10 cellular contexts compared by ENCODE assay signal in the genomic region with DNA sequence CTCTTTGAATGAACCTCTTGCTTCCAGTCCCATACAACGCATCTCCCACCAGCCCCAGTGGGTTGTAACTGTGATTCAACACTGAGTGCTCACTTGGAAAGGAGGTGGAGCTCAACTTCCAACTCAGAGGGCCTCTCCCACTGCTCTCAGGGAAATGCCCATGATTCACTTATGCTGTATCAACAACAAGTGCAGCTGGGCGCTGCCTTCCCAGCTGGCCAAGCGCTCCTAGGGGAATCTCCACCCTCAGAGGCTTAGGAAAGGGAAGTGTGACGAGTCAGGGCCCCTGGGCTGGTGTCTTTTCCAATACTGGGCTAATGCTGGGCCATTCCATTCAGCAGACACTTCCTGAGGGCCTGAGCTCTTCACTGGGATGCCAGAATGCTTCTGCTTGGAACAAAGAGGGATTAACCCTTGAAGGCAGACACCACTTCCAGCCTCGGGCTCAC. TPM values are rescaled to one million over a fixed set of nuclear protein-coding genes. Genes with fewer than 3 reads are reported as not detected.
DNase-seq lines count a peak whose midpoint lies in the region; ATAC-seq and TF ChIP-seq lines count a peak whose summit lies in the region.
"Had no signal": no experiment of that assay in that cellular context is flagged by ENCODE, and none has a peak within 500 bp of the region (broad histone marks: within the 10 kb centered on the region; RNA-seq: fewer than 3 reads in every experiment).

No MANE protein-coding gene starts in this region.

- H3K9me3 ChIP-seq in left ventricle myocardium inferior (replicated peaks), result no peaks in the 10 kb centered on the region
- H3K9me3 ChIP-seq: heart right ventricle had no signal

- ATAC-seq in left cardiac atrium (peak; percentile 7 to 74), HG03571 (IDR thresholded peaks at IDR 0.05; ENCODE audit: unreplicated experiment) (no peak), HG03432 (IDR thresholded peaks at IDR 0.05; ENCODE audit: unreplicated experiment) (no peak), HG02973 (IDR thresholded peaks at IDR 0.05; ENCODE audit: unreplicated experiment) (no peak)

- no peaks in the 10 kb centered on the region for H3K9me3 Mint-ChIP-seq in activated T-helper 1 cell treated with anti-CD3 and anti-CD28 coated beads, Interleukin-12 subunit alpha, Interleukin-12 subunit beta, Interleukin-2, Interleukin-4 antibody, amounts not matched to agents 30 ng/mL and 10 ng/mL and 1 ng/mL, durations not matched to agents 14 hours and 24 hours and 36 hours
- H3K9me3 Mint-ChIP-seq: stimulated activated naive B cell treated with anti-CD40 and anti-IgM and Interleukin-4, amounts not matched to agents 10 μg/mL and 1 μg/mL and 100 μg/mL, for 72 hours had no signal

- H3K27me3 Mint-ChIP-seq in activated T-helper 1 cell treated with anti-CD3 and anti-CD28 coated beads, Interleukin-12 subunit alpha, Interleukin-12 subunit beta, Interleukin-2, Interleukin-4 antibody, amounts not matched to agents 30 ng/mL and 10 ng/mL and 1 ng/mL, durations not matched to agents 14 hours and 24 hours and 36 hours (ENCODE audit: insufficient read depth), result no peaks in the 10 kb centered on the region
- H3K27me3 Mint-ChIP-seq: stimulated activated naive B cell treated with anti-CD40 and anti-IgM and Interleukin-4, amounts not matched to agents 10 μg/mL and 1 μg/mL and 100 μg/mL, for 72 hours had no signal

- no peak overlapping the region for H3K27ac ChIP-seq in left ventricle myocardium inferior (replicated peaks)
- peak overlapping the region; percentile 30 for H3K27ac ChIP-seq in layer of hippocampus (ENCODE audit: low read depth, low read length)

- H3K27ac Mint-ChIP-seq in activated T-helper 1 cell treated with anti-CD3 and anti-CD28 coated beads, Interleukin-12 subunit alpha, Interleukin-12 subunit beta, Interleukin-2, Interleukin-4 antibody, amounts not matched to agents 30 ng/mL and 10 ng/mL and 1 ng/mL, durations not matched to agents 14 hours and 24 hours and 36 hours, result peak overlapping the region; percentile 81
- H3K27ac Mint-ChIP-seq: stimulated activated naive B cell treated with anti-CD40 and anti-IgM and Interleukin-4, amounts not matched to agents 10 μg/mL and 1 μg/mL and 100 μg/mL, for 72 hours had no signal

- intact Hi-C loops in left cardiac atrium (cut with DNase I) (loop anchor here in 1 of 2 donors (2.0 kb wide), 1 partner anchor 122 kb away; no protein-coding TSS in a partner anchor), left ventricle myocardium inferior (cut with micrococcal nuclease) (no loop called here)
- intact Hi-C loops in activated T-helper 1 cell treated with anti-CD3 and anti-CD28 coated beads, Interleukin-12 subunit alpha, Interleukin-12 subunit beta, Interleukin-2, Interleukin-4 antibody, amounts not matched to agents 30 ng/mL and 10 ng/mL and 1 ng/mL, durations not matched to agents 14 hours and 24 hours and 36 hours (cut with micrococcal nuclease), result loop anchor here (1.0 to 10.0 kb wide), 3 partner anchors 14 to 474 kb away; a partner anchor contains a TSS

- peak overlapping the region; percentile 8 for H3K4me3 Mint-ChIP-seq in activated T-helper 1 cell treated with anti-CD3 and anti-CD28 coated beads, Interleukin-12 subunit alpha, Interleukin-12 subunit beta, Interleukin-2, Interleukin-4 antibody, amounts not matched to agents 30 ng/mL and 10 ng/mL and 1 ng/mL, durations not matched to agents 14 hours and 24 hours and 36 hours
- H3K4me3 Mint-ChIP-seq: stimulated activated naive B cell treated with anti-CD40 and anti-IgM and Interleukin-4, amounts not matched to agents 10 μg/mL and 1 μg/mL and 100 μg/mL, for 72 hours had no signal

- peaks cover 12% of the 10 kb centered on the region for H3K27me3 ChIP-seq in left ventricle myocardium inferior (ENCODE audit: low read depth)
- H3K27me3 ChIP-seq in layer of hippocampus (ENCODE audit: control insufficient read depth, insufficient read depth, low read length), result no peaks in the 10 kb centered on the region
- H3K27me3 ChIP-seq: heart right ventricle had no signal

- H3K36me3 ChIP-seq in left ventricle myocardium inferior, result no peaks in the 10 kb centered on the region
- H3K36me3 ChIP-seq: heart right ventricle had no signal

- H3K36me3 Mint-ChIP-seq in activated T-helper 1 cell treated with anti-CD3 and anti-CD28 coated beads, Interleukin-12 subunit alpha, Interleukin-12 subunit beta, Interleukin-2, Interleukin-4 antibody, amounts not matched to agents 30 ng/mL and 10 ng/mL and 1 ng/mL, durations not matched to agents 14 hours and 24 hours and 36 hours (ENCODE audit: low read depth), result peaks cover 2% of the 10 kb centered on the region
- H3K36me3 Mint-ChIP-seq: stimulated activated naive B cell treated with anti-CD40 and anti-IgM and Interleukin-4, amounts not matched to agents 10 μg/mL and 1 μg/mL and 100 μg/mL, for 72 hours had no signal

- peak; percentile 45 for DNase-seq in left cardiac atrium
- DNase-seq in left ventricle myocardium inferior, result no peak
- no peak for DNase-seq in activated T-helper 1 cell treated with anti-CD3 and anti-CD28 coated beads, Interleukin-12 subunit alpha, Interleukin-12 subunit beta, Interleukin-2, Interleukin-4 antibody, amounts not matched to agents 30 ng/mL and 10 ng/mL and 1 ng/mL, durations not matched to agents 14 hours and 24 hours and 36 hours (ENCODE audit: low spot score)
- peak; percentile 53 for DNase-seq in ureter (ENCODE audit: low spot score)
- DNase-seq: heart right ventricle; stimulated activated naive B cell treated with anti-CD40 and anti-IgM and Interleukin-4, amounts not matched to agents 10 μg/mL and 1 μg/mL and 100 μg/mL, for 72 hours had no signal

- H3K4me3 ChIP-seq in left ventricle myocardium inferior, result no peak overlapping the region
- H3K4me3 ChIP-seq: heart right ventricle had no signal

- TF ChIP-seq CTCF in left ventricle myocardium inferior (IDR thresholded peaks at IDR 0.05; ENCODE audit: borderline replicate concordance), result no peak

- peaks cover 15% of the 10 kb centered on the region for H3K4me1 ChIP-seq in left ventricle myocardium inferior

- H3K4me1 Mint-ChIP-seq in activated T-helper 1 cell treated with anti-CD3 and anti-CD28 coated beads, Interleukin-12 subunit alpha, Interleukin-12 subunit beta, Interleukin-2, Interleukin-4 antibody, amounts not matched to agents 30 ng/mL and 10 ng/mL and 1 ng/mL, durations not matched to agents 14 hours and 24 hours and 36 hours (ENCODE audit: low read depth), result peaks cover 67% of the 10 kb centered on the region

RNA-seq across cellular contexts. Expression of a gene that starts 8.1 kb away (rescaled TPM):
- not detected for total RNA-seq in left cardiac atrium
- not detected for total RNA-seq in left ventricle myocardium inferior
- total RNA-seq in activated T-helper 1 cell treated with anti-CD3 and anti-CD28 coated beads, Interleukin-12 subunit alpha, Interleukin-12 subunit beta, Interleukin-2, Interleukin-4 antibody, amounts not matched to agents 30 ng/mL and 10 ng/mL and 1 ng/mL, durations not matched to agents 14 hours and 24 hours and 36 hours, result 0.26 and 0.47 TPM in 2 replicates
- not detected for total RNA-seq in ureter
- total RNA-seq: heart right ventricle had no signal

RNA-seq across cellular contexts. Expression of a gene that starts 45.2 kb away (rescaled TPM):
- total RNA-seq in left cardiac atrium (1 to 10 TPM in 1 of 2 donors, under 1 TPM in 1; 0.99 to 1.3 TPM), left ventricle myocardium inferior (0.71 TPM), ureter (18.7 TPM)
- 1.2 and 1.7 TPM in 2 replicates for total RNA-seq in activated T-helper 1 cell treated with anti-CD3 and anti-CD28 coated beads, Interleukin-12 subunit alpha, Interleukin-12 subunit beta, Interleukin-2, Interleukin-4 antibody, amounts not matched to agents 30 ng/mL and 10 ng/mL and 1 ng/mL, durations not matched to agents 14 hours and 24 hours and 36 hours

Comparison
In these comparisons a context has a peak if more than half of its experiments do, and no peak if none do; other contexts are left out.
1. DNase-seq: peak in left cardiac atrium (single experiment) and ureter (single experiment); none in left ventricle myocardium inferior (single experiment) and activated T-helper 1 cell treated with anti-CD3 and anti-CD28 coated beads, Interleukin-12 subunit alpha, Interleukin-12 subunit beta, Interleukin-2, Interleukin-4 antibody, amounts not matched to agents 30 ng/mL and 10 ng/mL and 1 ng/mL, durations not matched to agents 14 hours and 24 hours and 36 hours (single experiment).
2. ATAC-seq: peak in left cardiac atrium (2 of 2); none in HG03571 (single experiment), HG03432 (single experiment) and HG02973 (single experiment).